In the genomic region with DNA sequence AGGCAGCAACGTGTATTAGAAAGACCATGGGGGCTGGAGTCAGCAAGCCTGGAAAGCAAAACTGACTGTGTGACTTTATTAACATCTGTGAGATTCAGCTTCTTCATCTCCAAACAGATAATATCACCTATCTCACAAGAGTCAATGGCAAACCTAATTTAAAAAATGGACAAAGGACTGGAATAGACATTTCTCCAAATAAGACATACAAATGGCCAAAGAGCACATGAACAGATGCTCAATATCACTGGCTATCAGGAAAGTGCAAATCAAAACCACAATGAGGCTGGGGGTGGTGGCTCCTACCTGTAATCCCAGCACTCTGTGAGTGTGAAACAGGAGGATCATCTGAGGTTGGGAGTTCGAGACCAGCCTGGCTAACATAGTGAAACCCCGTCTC, we compare ENCODE assay signal across 5 cellular contexts.
"Had no signal": no experiment of that assay in that cellular context is flagged by ENCODE, and none has a peak within 500 bp of the region (broad histone marks: within the 10 kb centered on the region; RNA-seq: fewer than 3 reads in every experiment).

No MANE protein-coding gene starts in this region.

- H3K4me3 ChIP-seq: K562 had no signal

- H3K27ac ChIP-seq: HL-60 had no signal

- DNase-seq: IMR-90, KBM-7 had no signal

- ATAC-seq: HepG2, K562 had no signal
